ENCODE assay signal across 8 cellular contexts in the genomic region with DNA sequence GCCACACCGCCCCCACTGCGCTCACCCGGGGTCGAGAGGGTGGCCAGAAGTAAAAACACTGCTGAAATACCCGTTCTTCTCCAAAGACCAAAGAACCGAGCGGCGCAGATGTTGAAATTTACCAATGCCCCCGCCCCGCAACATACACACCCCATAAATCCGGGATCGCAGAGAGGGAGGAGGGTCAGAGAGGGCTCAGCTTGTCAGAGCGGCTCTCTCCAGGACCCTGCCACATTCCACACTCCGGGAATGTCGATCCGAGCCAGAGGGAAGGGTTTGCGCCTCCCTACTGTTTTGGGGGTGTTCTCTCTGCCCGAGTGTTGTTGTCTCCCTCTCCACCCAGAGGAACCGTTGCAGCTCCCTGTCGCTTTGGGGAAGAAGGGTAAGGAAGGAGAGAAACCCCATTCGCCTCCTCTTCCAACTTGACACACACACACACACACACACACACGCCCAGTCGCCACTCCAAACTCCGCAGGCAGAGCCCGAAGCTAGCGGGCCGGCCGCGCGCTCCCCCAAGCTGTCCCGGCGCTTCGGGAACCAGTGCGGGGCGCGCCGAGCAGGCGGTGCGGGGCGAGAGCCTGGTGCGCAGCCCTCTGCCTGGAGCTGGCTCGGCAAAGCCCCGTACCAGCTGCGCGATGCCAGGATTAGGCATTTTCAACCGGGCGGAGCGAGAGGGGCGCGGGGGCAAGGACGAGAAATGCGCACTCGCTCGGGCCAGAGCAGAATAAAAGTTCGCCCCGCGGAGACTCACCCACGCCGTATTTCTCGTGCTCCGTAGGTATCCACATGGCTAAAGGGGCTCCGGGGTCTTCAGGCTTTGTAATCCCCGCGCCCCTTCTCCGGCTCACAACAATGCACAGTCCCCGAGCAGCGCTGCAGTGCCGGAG. TPM values are rescaled to one million over a fixed set of nuclear protein-coding genes. Genes with fewer than 3 reads are reported as not detected.
DNase-seq lines count a peak whose midpoint lies in the region; ATAC-seq and TF ChIP-seq lines count a peak whose summit lies in the region.

No MANE protein-coding gene starts in this region.

- no peak for TF ChIP-seq CTCF in HFF-Myc (IDR thresholded peaks at IDR 0.05; ENCODE audit: low read depth, low read length, missing control alignments)
- TF ChIP-seq CTCF in NB4 (IDR thresholded peaks at IDR 0.05; ENCODE audit: low read depth, low read length) = no peak
- no peak for TF ChIP-seq CTCF in lower lobe of right lung (IDR thresholded peaks at IDR 0.05)

- H3K9me3 ChIP-seq in lower lobe of right lung = no peaks in the 10 kb centered on the region

- H3K27ac ChIP-seq in lower lobe of right lung = peak overlapping the region; percentile 91

- intact Hi-C loops in lower lobe of right lung (cut with DNase I) = no loop called here

- ATAC-seq in lower lobe of right lung = peak; percentile 67 to 70

- no peaks in the 10 kb centered on the region for H3K27me3 ChIP-seq in lower lobe of right lung (ENCODE audit: low read depth)

- H3K36me3 ChIP-seq in lower lobe of right lung = no peaks in the 10 kb centered on the region

- no peak for TF ChIP-seq POLR2A in NB4 (IDR thresholded peaks at IDR 0.05; ENCODE audit: extremely low read depth, insufficient read length)

- H3K4me1 ChIP-seq in lower lobe of right lung = peaks cover 32% of the 10 kb centered on the region

- peak; percentile 65 for DNase-seq in NCI-H146 (lab: John Stamatoyannopoulos, UW)
- no peak for DNase-seq in NCI-H146 treated with DMSO at 0.1 percent for 48 hours (lab: John Stamatoyannopoulos, UW; ENCODE audit: unreplicated experiment)
- DNase-seq in HFF-Myc (ENCODE audit: extremely low read depth, low read depth) = no peak
- peak; percentile 71 for DNase-seq in NB4 (ENCODE audit: low read depth)
- DNase-seq in activated CD4-positive, alpha-beta T cell treated with anti-CD3 and anti-CD28 coated beads, Interleukin-2, amount 50 U/mL, for 1 hour = peak; percentile 39
- DNase-seq in effector CD4-positive, alpha-beta T cell = peak; percentile 29
- DNase-seq in lower lobe of right lung = peak; percentile 80
- peak in 5 of 6 experiments; percentile 22 to 67 (median 37) for DNase-seq in stimulated activated naive CD4-positive, alpha-beta T cell (lab: John Stamatoyannopoulos, UW)

- H3K4me3 ChIP-seq in HFF-Myc (replicated peaks; ENCODE audit: low read depth, low read length) (peak overlapping the region; percentile 92), NB4 (ENCODE audit: low read depth, low read length) (peak overlapping the region; percentile 80), lower lobe of right lung (peak overlapping the region; percentile 99)

RNA-seq across cellular contexts. Expression of gene DOCK4, which starts 0.6 kb away (rescaled TPM):
- 78.5 TPM for total RNA-seq in lower lobe of right lung

RNA-seq across cellular contexts. Expression of gene ZNF277, which starts 0.9 kb away (rescaled TPM):
- 33.3 TPM for total RNA-seq in lower lobe of right lung

Comparison
In these comparisons a context has a peak if more than half of its experiments do, and no peak if none do; other contexts are left out.
1. DNase-seq: peak in NCI-H146 (single experiment), NB4 (single experiment), activated CD4-positive, alpha-beta T cell treated with anti-CD3 and anti-CD28 coated beads, Interleukin-2, amount 50 U/mL, for 1 hour (single experiment), effector CD4-positive, alpha-beta T cell (single experiment), lower lobe of right lung (single experiment) and stimulated activated naive CD4-positive, alpha-beta T cell (5 of 6); none in NCI-H146 treated with DMSO at 0.1 percent for 48 hours (single experiment) and HFF-Myc (single experiment).
2. Peak in every context shown above with its lines, with median percentiles within 50 percentile points of each other: H3K4me3 ChIP-seq.